In genomic region chr2:20649586-20650375, GRCh38 we compare ENCODE assay signal across 8 cellular contexts. TPM values are rescaled to one million over a fixed set of nuclear protein-coding genes. Genes with fewer than 3 reads are reported as not detected.
DNase-seq lines count a peak whose midpoint lies in the region; TF ChIP-seq lines count a peak whose summit lies in the region.

No MANE protein-coding gene starts in this region.

- peaks cover 7% of the 10 kb centered on the region for H3K4me1 ChIP-seq in HAP-1
- peaks cover 6% of the 10 kb centered on the region for H3K4me1 ChIP-seq in iPS-15b (ENCODE audit: control insufficient read depth, insufficient read depth, low read length)
- peaks cover 20 to 44% (median 36%) of the 10 kb centered on the region in 6 donors for H3K4me1 ChIP-seq in spleen

- no peak for TF ChIP-seq POLR2A in spleen (IDR thresholded peaks at IDR 0.05)

- intact Hi-C loops in activated T-helper 2 cell treated with anti-CD3 and anti-CD28 coated beads, Interferon-gamma antibody, Interleukin-2, Interleukin-4, amounts not matched to agents 10 μg/mL and 5 μg/mL and 100 μg/mL, durations not matched to agents 14 hours and 24 hours and 36 hours (cut with micrococcal nuclease): loop anchor here (2.0 to 5.0 kb wide), 4 partner anchors 173 to 747 kb away; partner anchors contain the start of genes LAPTM4A, LDAH, PUM2 and TTC32
- intact Hi-C loops in spleen (cut with DNase I; ENCODE audit: low total_unique reads): no loop called here

- H3K36me3 Mint-ChIP-seq in activated T-helper 2 cell treated with anti-CD3 and anti-CD28 coated beads, Interferon-gamma antibody, Interleukin-2, Interleukin-4, amounts not matched to agents 10 μg/mL and 5 μg/mL and 100 μg/mL, durations not matched to agents 14 hours and 24 hours and 36 hours (ENCODE audit: low read depth): no peaks in the 10 kb centered on the region

- no peak for DNase-seq in HAP-1 (ENCODE audit: low spot score in 2 of 2)
- no peak for DNase-seq in activated T-helper 2 cell treated with anti-CD3 and anti-CD28 coated beads, Interferon-gamma antibody, Interleukin-2, Interleukin-4, amounts not matched to agents 10 μg/mL and 5 μg/mL and 100 μg/mL, durations not matched to agents 14 hours and 24 hours and 36 hours (ENCODE audit: low spot score)
- peak; percentile 81 for DNase-seq in spleen
- no peak for DNase-seq in kidney glomerular epithelial cell (lab: John Stamatoyannopoulos, UW)
- DNase-seq in NCI-H2081 treated with DMSO at 0.1 percent for 48 hours (lab: John Stamatoyannopoulos, UW): no peak
- DNase-seq in NCI-H226: no peak
- DNase-seq in NCI-H1694 treated with DMSO at 0.1 percent for 48 hours (lab: John Stamatoyannopoulos, UW): no peak

- no peaks in the 10 kb centered on the region for H3K27me3 ChIP-seq in HAP-1 (ENCODE audit: low read depth)
- peaks cover 18% of the 10 kb centered on the region for H3K27me3 ChIP-seq in iPS-15b (ENCODE audit: control insufficient read depth, insufficient read depth, low read length)
- H3K27me3 ChIP-seq in spleen (replicated peaks in 1 of 7): no peaks in the 10 kb centered on the region

- H3K36me3 ChIP-seq in HAP-1 (replicated peaks) (no peaks in the 10 kb centered on the region), iPS-15b (ENCODE audit: control insufficient read depth, insufficient read depth, low read length) (peaks cover 5% of the 10 kb centered on the region), spleen (peaks cover 0 to 25% (median 9%) of the 10 kb centered on the region in 6 donors)

- H3K4me3 ChIP-seq in HAP-1 (peak overlapping the region; percentile 85), iPS-15b (ENCODE audit: low read depth, low read length) (peak overlapping the region; percentile 88), spleen (peak overlapping the region; percentile 65 to 84 (median 75))

- H3K9me3 Mint-ChIP-seq in activated T-helper 2 cell treated with anti-CD3 and anti-CD28 coated beads, Interferon-gamma antibody, Interleukin-2, Interleukin-4, amounts not matched to agents 10 μg/mL and 5 μg/mL and 100 μg/mL, durations not matched to agents 14 hours and 24 hours and 36 hours: no peaks in the 10 kb centered on the region

- WGBS in spleen, 5 donors: 74 to 89% (median 80%) methylated on average over 17 of the region's 17 CpGs

- peak overlapping the region; percentile 87 for H3K4me3 Mint-ChIP-seq in activated T-helper 2 cell treated with anti-CD3 and anti-CD28 coated beads, Interferon-gamma antibody, Interleukin-2, Interleukin-4, amounts not matched to agents 10 μg/mL and 5 μg/mL and 100 μg/mL, durations not matched to agents 14 hours and 24 hours and 36 hours (ENCODE audit: low read depth)

- H3K9me3 ChIP-seq in HAP-1 (no peaks in the 10 kb centered on the region), iPS-15b (ENCODE audit: control insufficient read depth, insufficient read depth, low read length) (no peaks in the 10 kb centered on the region), spleen (no peaks in the 10 kb centered on the region)

- TF ChIP-seq CTCF in spleen (IDR thresholded peaks at IDR 0.05 in 8 of 11, conservative IDR thresholded peaks at IDR 0.05 in 3 of 11): no peak

- peak overlapping the region in 2 of 8 donors; percentile 94 for H3K27ac ChIP-seq in spleen

- H3K27me3 Mint-ChIP-seq in activated T-helper 2 cell treated with anti-CD3 and anti-CD28 coated beads, Interferon-gamma antibody, Interleukin-2, Interleukin-4, amounts not matched to agents 10 μg/mL and 5 μg/mL and 100 μg/mL, durations not matched to agents 14 hours and 24 hours and 36 hours (ENCODE audit: low read depth): peaks cover 3% of the 10 kb centered on the region

- no peak overlapping the region for H3K9ac ChIP-seq in iPS-15b (ENCODE audit: low read depth, low read length)

- no peak overlapping the region for H3K27ac Mint-ChIP-seq in activated T-helper 2 cell treated with anti-CD3 and anti-CD28 coated beads, Interferon-gamma antibody, Interleukin-2, Interleukin-4, amounts not matched to agents 10 μg/mL and 5 μg/mL and 100 μg/mL, durations not matched to agents 14 hours and 24 hours and 36 hours

- in situ Hi-C loops in HAP-1 (cut with MboI; ENCODE audit: low sequenced_read_pairs): loop anchor here (25.0 kb wide), 3 partner anchors 463 to 663 kb away; partner anchors contain the start of gene TDRD15

- peaks cover 15% of the 10 kb centered on the region for H3K4me1 Mint-ChIP-seq in activated T-helper 2 cell treated with anti-CD3 and anti-CD28 coated beads, Interferon-gamma antibody, Interleukin-2, Interleukin-4, amounts not matched to agents 10 μg/mL and 5 μg/mL and 100 μg/mL, durations not matched to agents 14 hours and 24 hours and 36 hours (ENCODE audit: low read depth)

RNA-seq across cellular contexts. Expression of gene HS1BP3, which starts 1.1 kb away (rescaled TPM):
- 11.5 and 11.9 TPM in 2 replicates for total RNA-seq in activated T-helper 2 cell treated with anti-CD3 and anti-CD28 coated beads, Interferon-gamma antibody, Interleukin-2, Interleukin-4, amounts not matched to agents 10 μg/mL and 5 μg/mL and 100 μg/mL, durations not matched to agents 14 hours and 24 hours and 36 hours
- total RNA-seq in spleen: 10 to 100 TPM; 21.1 to 38.0 (median 31.3) TPM
- polyA plus RNA-seq in spleen: 10 to 100 TPM in 2 of 3 donors, 1 to 10 TPM in 1; 8.8 to 23.5 (median 13.8) TPM

RNA-seq across cellular contexts. Expression of gene GDF7, which starts 17.2 kb away (rescaled TPM):
- total RNA-seq in activated T-helper 2 cell treated with anti-CD3 and anti-CD28 coated beads, Interferon-gamma antibody, Interleukin-2, Interleukin-4, amounts not matched to agents 10 μg/mL and 5 μg/mL and 100 μg/mL, durations not matched to agents 14 hours and 24 hours and 36 hours: 0.05 and 0.11 TPM in 2 replicates
- 1 to 10 TPM in 6 of 7 donors, under 1 TPM in 1; 0.83 to 3.8 (median 2.0) TPM for total RNA-seq in spleen
- polyA plus RNA-seq in spleen: 1 to 10 TPM in 1 of 3 donors, under 1 TPM in 2; 0.87 to 1.8 (median 0.89) TPM
